Comparison of ENCODE assay signal across 23 cellular contexts in the genomic region with DNA sequence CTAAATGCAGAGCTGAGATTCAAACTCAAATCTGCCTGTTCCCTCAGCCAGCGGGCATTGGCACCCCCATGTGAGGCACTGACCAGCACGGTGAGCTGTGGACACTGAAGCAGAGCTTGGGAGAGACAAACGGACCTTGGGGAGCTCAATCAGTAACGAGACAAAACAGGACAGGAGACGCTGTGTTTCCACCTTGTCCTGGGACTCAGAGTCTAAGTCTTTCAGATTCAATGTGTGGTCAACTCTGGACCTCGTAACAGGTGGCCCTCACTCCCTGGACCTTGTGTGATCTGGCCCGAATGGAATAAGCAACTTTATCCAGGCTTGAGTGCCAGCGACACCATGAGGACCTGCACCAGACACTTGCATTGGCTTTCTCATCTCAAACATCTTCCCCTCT.
DNase-seq lines count a peak whose midpoint lies in the region; ATAC-seq and TF ChIP-seq lines count a peak whose summit lies in the region.
"Had no signal": no experiment of that assay in that cellular context is flagged by ENCODE, and none has a peak within 500 bp of the region (broad histone marks: within the 10 kb centered on the region; RNA-seq: fewer than 3 reads in every experiment).

No MANE protein-coding gene starts in this region.

- no peak overlapping the region for H3K4me3 ChIP-seq in SK-N-SH (ENCODE audit: low read depth in 2 of 2, low read length in 1 of 2)
- no peak overlapping the region for H3K4me3 ChIP-seq in naive thymus-derived CD4-positive, alpha-beta T cell (ENCODE audit: low read length)
- H3K4me3 ChIP-seq: BLaER1 treated with 17β-estradiol and CSF1 and Interleukin-3, amounts not matched to agents 10 nM and 100 nM; Peyer's patch; SJCRH30 had no signal

- no peak for TF ChIP-seq EP300 in SK-N-SH (IDR thresholded peaks at IDR 0.05; ENCODE audit: borderline replicate concordance in 1 of 2, low read depth in 1 of 2, low read length in 1 of 2)

- no peaks in the 10 kb centered on the region for H3K9me2 ChIP-seq in SK-N-SH

- H3K79me2 ChIP-seq in SK-N-SH (ENCODE audit: insufficient read depth): no peaks in the 10 kb centered on the region

- peaks cover 94% of the 10 kb centered on the region for H3K4me1 Mint-ChIP-seq in CD4-positive, alpha-beta T cell (ENCODE audit: low read depth)
- peaks cover 62% of the 10 kb centered on the region for H3K4me1 Mint-ChIP-seq in activated CD8-positive, alpha-beta memory T cell treated with anti-CD3 and anti-CD28 coated beads, Interleukin-2, amount 10 ng/mL, durations not matched to agents 7 days and 5 days
- H3K4me1 Mint-ChIP-seq in naive thymus-derived CD4-positive, alpha-beta T cell: peaks cover 67 to 99% (median 87%) of the 10 kb centered on the region in 7 donors

- TF ChIP-seq RAD21 in SK-N-SH (IDR thresholded peaks at IDR 0.05; ENCODE audit: low read length): no peak

- no peak for DNase-seq in SK-N-SH
- DNase-seq in CD4-positive, alpha-beta T cell: no peak
- peak; percentile 34 for DNase-seq in activated CD8-positive, alpha-beta memory T cell treated with anti-CD3 and anti-CD28 coated beads, Interleukin-2, amount 10 ng/mL, durations not matched to agents 7 days and 5 days
- no peak for DNase-seq in naive thymus-derived CD4-positive, alpha-beta T cell
- DNase-seq in cerebellum (ENCODE audit: low spot score): no peak
- DNase-seq in A172 (ENCODE audit: low spot score): no peak
- DNase-seq: Calu3; CD8-positive, alpha-beta memory T cell; DMS153; GOT3; KG1; NCI-H1092 treated with DMSO at 0.1 percent for 48 hours; NCI-H146; NCI-H2029; NCI-H226; NCI-H774; NK-92 treated with Interleukin-12 subunit alpha and Interleukin-12 subunit beta, amount 100 ng/mL, for 24 hours; Peyer's patch; SJCRH30 had no signal

- no peak overlapping the region for H3K27ac ChIP-seq in SK-N-SH (ENCODE audit: low read depth in 2 of 2, low read length in 1 of 2)
- no peak overlapping the region for H3K27ac ChIP-seq in CD4-positive, alpha-beta T cell (ENCODE audit: low read depth, low read length)
- H3K27ac ChIP-seq in naive thymus-derived CD4-positive, alpha-beta T cell (ENCODE audit: low read depth, low read length): no peak overlapping the region
- H3K27ac ChIP-seq: 22Rv1; BLaER1 treated with 17β-estradiol and CSF1 and Interleukin-3, amounts not matched to agents 10 nM and 100 nM; Peyer's patch; SJCRH30 had no signal

- no peak overlapping the region for H3K4me3 Mint-ChIP-seq in CD4-positive, alpha-beta T cell
- H3K4me3 Mint-ChIP-seq in activated CD8-positive, alpha-beta memory T cell treated with anti-CD3 and anti-CD28 coated beads, Interleukin-2, amount 10 ng/mL, durations not matched to agents 7 days and 5 days: no peak overlapping the region
- H3K4me3 Mint-ChIP-seq in naive thymus-derived CD4-positive, alpha-beta T cell: peak overlapping the region in 8 of 10 donors; percentile 2 to 82 (median 54)

- no peaks in the 10 kb centered on the region for H3K9me3 Mint-ChIP-seq in CD4-positive, alpha-beta T cell
- peaks cover 3% of the 10 kb centered on the region for H3K9me3 Mint-ChIP-seq in activated CD8-positive, alpha-beta memory T cell treated with anti-CD3 and anti-CD28 coated beads, Interleukin-2, amount 10 ng/mL, durations not matched to agents 7 days and 5 days (ENCODE audit: low read depth)
- H3K9me3 Mint-ChIP-seq in naive thymus-derived CD4-positive, alpha-beta T cell: peaks cover 0 to 4% (median 0%) of the 10 kb centered on the region in 11 donors
- H3K9me3 Mint-ChIP-seq: CD8-positive, alpha-beta memory T cell had no signal

- no peak overlapping the region for H3K4me2 ChIP-seq in SK-N-SH

- peaks cover 5% of the 10 kb centered on the region for H3F3A ChIP-seq in SK-N-SH (replicated peaks; ENCODE audit: insufficient read depth)

- peaks cover 27 to 28% of the 10 kb centered on the region in 2 experiments; a peak in 3 of 4 replicates for H3K4me1 ChIP-seq in SK-N-SH (ENCODE audit: control insufficient read depth in 1 of 2, insufficient read depth in 2 of 2, low read depth in 1 of 2, low read length in 1 of 2)
- H3K4me1 ChIP-seq in naive thymus-derived CD4-positive, alpha-beta T cell (ENCODE audit: control insufficient read depth in 2 of 2, insufficient read depth in 2 of 2, low read length in 2 of 2): peaks cover 57 to 79% of the 10 kb centered on the region in 2 donors

- intact Hi-C loops in CD4-positive, alpha-beta T cell (cut with DNase I, micrococcal nuclease): loop anchor here in 1 of 2 experiments (5.0 kb wide), 1 partner anchor 36 kb away; no protein-coding TSS in a partner anchor
- intact Hi-C loops in naive thymus-derived CD4-positive, alpha-beta T cell (cut with micrococcal nuclease): loop anchor here (10.0 kb wide), 1 partner anchor 144 kb away; no protein-coding TSS in a partner anchor

- H3K27me3 ChIP-seq in SK-N-SH (ENCODE audit: insufficient read depth): no peaks in the 10 kb centered on the region; the same call in 1 of the 2 replicates
- no peaks in the 10 kb centered on the region for H3K27me3 ChIP-seq in CD4-positive, alpha-beta T cell (ENCODE audit: control insufficient read depth, insufficient read depth, low read length)
- H3K27me3 ChIP-seq in naive thymus-derived CD4-positive, alpha-beta T cell (ENCODE audit: control insufficient read depth in 2 of 2, insufficient read depth in 2 of 2, low read length in 2 of 2): no peaks in the 10 kb centered on the region
- H3K27me3 ChIP-seq: Peyer's patch had no signal

- 83% methylated on average over 8 of the region's 8 CpGs for WGBS in SK-N-SH (ENCODE audit: low lambda C conversion rate)

- H3K36me3 Mint-ChIP-seq in CD4-positive, alpha-beta T cell (ENCODE audit: low read depth): peaks cover 8% of the 10 kb centered on the region
- peaks cover 11% of the 10 kb centered on the region for H3K36me3 Mint-ChIP-seq in activated CD8-positive, alpha-beta memory T cell treated with anti-CD3 and anti-CD28 coated beads, Interleukin-2, amount 10 ng/mL, durations not matched to agents 7 days and 5 days
- H3K36me3 Mint-ChIP-seq in naive thymus-derived CD4-positive, alpha-beta T cell: peaks cover 0 to 11% (median 0%) of the 10 kb centered on the region in 5 donors
- H3K36me3 Mint-ChIP-seq: CD8-positive, alpha-beta memory T cell had no signal

- H3K36me3 ChIP-seq in SK-N-SH (replicated peaks in 1 of 2; ENCODE audit: control insufficient read depth in 1 of 2, insufficient read depth in 2 of 2, low read length in 1 of 2): no peaks in the 10 kb centered on the region
- no peaks in the 10 kb centered on the region for H3K36me3 ChIP-seq in naive thymus-derived CD4-positive, alpha-beta T cell (ENCODE audit: control insufficient read depth in 2 of 3, insufficient read depth in 3 of 3, low read length in 3 of 3)
- H3K36me3 ChIP-seq: BLaER1 treated with 17β-estradiol and CSF1 and Interleukin-3, amounts not matched to agents 10 nM and 100 nM; Peyer's patch; SJCRH30 had no signal

- H3K27me3 Mint-ChIP-seq in CD4-positive, alpha-beta T cell: no peaks in the 10 kb centered on the region
- peaks cover 17% of the 10 kb centered on the region for H3K27me3 Mint-ChIP-seq in activated CD8-positive, alpha-beta memory T cell treated with anti-CD3 and anti-CD28 coated beads, Interleukin-2, amount 10 ng/mL, durations not matched to agents 7 days and 5 days
- peaks cover 0 to 4% (median 0%) of the 10 kb centered on the region in 5 donors for H3K27me3 Mint-ChIP-seq in naive thymus-derived CD4-positive, alpha-beta T cell

- no peak overlapping the region for H3K9ac ChIP-seq in SK-N-SH
- H3K9ac ChIP-seq: BLaER1 treated with 17β-estradiol and CSF1 and Interleukin-3, amounts not matched to agents 10 nM and 100 nM had no signal

- H2AFZ ChIP-seq in SK-N-SH (ENCODE audit: low read depth): no peak overlapping the region

- CTCF ChIA-PET in SK-N-SH (lab: Yijun Ruan, JAX): interaction anchor here (1.0 kb wide), 1 partner anchor 8 kb away, joined by 3 read pairs; no protein-coding TSS in a partner anchor
- CTCF ChIA-PET in CD4-positive, alpha-beta T cell (lab: Charles Lee): no interaction called here
- CTCF ChIA-PET in activated CD8-positive, alpha-beta memory T cell treated with anti-CD3 and anti-CD28 coated beads, Interleukin-2, amount 10 ng/mL, durations not matched to agents 7 days and 5 days (lab: Charles Lee): interaction anchor here (0.8 to 1.4 kb wide), 3 partner anchors 17 to 22 kb away, joined by 3 read pairs; no protein-coding TSS in a partner anchor
- CTCF ChIA-PET in naive thymus-derived CD4-positive, alpha-beta T cell (lab: Charles Lee): interaction anchor here (2.2 kb wide), 1 partner anchor 28 kb away, joined by 6 read pairs; no protein-coding TSS in a partner anchor

- no peaks in the 10 kb centered on the region for H3K9me3 ChIP-seq in SK-N-SH
- no peaks in the 10 kb centered on the region for H3K9me3 ChIP-seq in CD4-positive, alpha-beta T cell (ENCODE audit: control insufficient read depth, low read length)
- H3K9me3 ChIP-seq in naive thymus-derived CD4-positive, alpha-beta T cell (ENCODE audit: control insufficient read depth in 2 of 3, low read length in 3 of 3): no peaks in the 10 kb centered on the region
- H3K9me3 ChIP-seq: BLaER1 treated with 17β-estradiol and CSF1 and Interleukin-3, amounts not matched to agents 10 nM and 100 nM; Peyer's patch; SJCRH30 had no signal

- no peak for ATAC-seq in SK-N-SH treated with all-trans-retinoic acid at 6 μM for 48 hours
- ATAC-seq in CD4-positive, alpha-beta T cell (ENCODE audit: poor library complexity): no peak
- ATAC-seq in activated CD8-positive, alpha-beta memory T cell treated with anti-CD3 and anti-CD28 coated beads, Interleukin-2, amount 10 ng/mL, durations not matched to agents 7 days and 5 days: no peak
- no peak for ATAC-seq in naive thymus-derived CD4-positive, alpha-beta T cell
- ATAC-seq in GM21526 (IDR thresholded peaks at IDR 0.05; ENCODE audit: low FRiP score, unreplicated experiment): no peak

- POLR2A ChIA-PET in SK-N-SH (lab: Yijun Ruan, JAX): no interaction called here
- POLR2A ChIA-PET in CD4-positive, alpha-beta T cell (lab: Charles Lee): interaction anchor here (0.6 to 2.0 kb wide), 3 partner anchors 9 to 1068 kb away, joined by 3 to 6 read pairs (median 4); no protein-coding TSS in a partner anchor
- POLR2A ChIA-PET in naive thymus-derived CD4-positive, alpha-beta T cell (lab: Charles Lee): interaction anchor here (0.9 to 3.8 kb wide), 7 partner anchors 9 to 30 kb away, joined by 3 to 20 read pairs (median 3); no protein-coding TSS in a partner anchor

- H4K20me1 ChIP-seq in SK-N-SH (ENCODE audit: insufficient read depth): no peaks in the 10 kb centered on the region

- TF ChIP-seq CTCF in SK-N-SH (IDR thresholded peaks at IDR 0.05): no peak
- no peak for TF ChIP-seq CTCF in CD4-positive, alpha-beta T cell (IDR thresholded peaks at IDR 0.05)

- H3K27ac Mint-ChIP-seq in CD4-positive, alpha-beta T cell: peak overlapping the region; percentile 89
- H3K27ac Mint-ChIP-seq in activated CD8-positive, alpha-beta memory T cell treated with anti-CD3 and anti-CD28 coated beads, Interleukin-2, amount 10 ng/mL, durations not matched to agents 7 days and 5 days: no peak overlapping the region
- peak overlapping the region in 7 of 9 donors; percentile 80 to 97 (median 95) for H3K27ac Mint-ChIP-seq in naive thymus-derived CD4-positive, alpha-beta T cell

TF ChIP-seq in SK-N-SH treated with all-trans-retinoic acid at 6 μM for 48 hours, 23 proteins besides CTCF, POLR2A, EP300 and RAD21 (continues in another document):
- 0 out of 2 replicates have a peak, but pooled peaks have one; percentile 46 for TF ChIP-seq ZNF70 (CRISPR knock-in tag; IDR thresholded peaks at IDR 0.05)

TF ChIP-seq in SK-N-SH, 30 proteins besides CTCF, POLR2A, EP300 and RAD21 (continues in another document):
- TF ChIP-seq GABPA (IDR thresholded peaks at IDR 0.05; ENCODE audit: low read depth): no peak

Comparison
In these comparisons a context has a peak if more than half of its experiments do, and no peak if none do; other contexts are left out.
1. H3K4me3 Mint-ChIP-seq: peak in naive thymus-derived CD4-positive, alpha-beta T cell (8 of 10); none in CD4-positive, alpha-beta T cell (single experiment) and activated CD8-positive, alpha-beta memory T cell treated with anti-CD3 and anti-CD28 coated beads, Interleukin-2, amount 10 ng/mL, durations not matched to agents 7 days and 5 days (single experiment).